ENCODE assay signal across 8 cellular contexts in genomic region chr16:72093448-72094265, GRCh38. TPM values are rescaled to one million over a fixed set of nuclear protein-coding genes. Genes with fewer than 3 reads are reported as not detected.
DNase-seq lines count a peak whose midpoint lies in the region; ATAC-seq and TF ChIP-seq lines count a peak whose summit lies in the region.

Gene DHX38 (plus strand): TSS chr16:72093847. CDS start chr16:72096158, 2,311 bp downstream.
Gene TXNL4B (minus strand): TSS chr16:72093620. CDS start chr16:72090749, 2,871 bp downstream.

- no peaks in the 10 kb centered on the region for H3K27me3 ChIP-seq in PC-9 (ENCODE audit: insufficient read depth, low read depth)

- no peaks in the 10 kb centered on the region for H3K9me3 ChIP-seq in PC-9 (ENCODE audit: insufficient read depth, low read depth)

- DNase-seq in DMS153 (lab: John Stamatoyannopoulos, UW) (peak; percentile 98), PC-9 (peak; percentile 91 to 98), epithelial cell of proximal tubule (ENCODE audit: low read depth) (peak; percentile 94), mucosa of gallbladder (ENCODE audit: low spot score) (peak; percentile 96)
- peak; percentile 99 for DNase-seq in Jurkat, Clone E6-1 (ENCODE audit: low read depth, low spot score)
- DNase-seq in activated T-cell treated with anti-CD3 and anti-CD28 coated beads, Interleukin-2, amount 50 U/mL, for 1 hour, result peak; percentile 82
- DNase-seq in stimulated activated CD8-positive, alpha-beta memory T cell treated with anti-CD3 and anti-CD28 coated beads, Interleukin-4, amount 100 ng/mL, for 4 hours (ENCODE audit: low read depth in 2 of 2, low spot score in 1 of 2), result peak; percentile 83 to 86

- CTCF ChIA-PET in PC-9 (lab: Charles Lee), result interaction anchor here (1.6 kb wide), 1 partner anchor 27 kb away, joined by 6 read pairs; no protein-coding TSS in a partner anchor

- peaks cover 59% of the 10 kb centered on the region for H3K79me2 ChIP-seq in PC-9 (ENCODE audit: low read depth)

- H2AFZ ChIP-seq in PC-9, result peak within 1 kb of the TSS; percentile 98

- H3K9me2 ChIP-seq in PC-9 (ENCODE audit: insufficient read depth), result no peaks in the 10 kb centered on the region

- H3F3A ChIP-seq in PC-9 (ENCODE audit: insufficient read depth, low read depth), result no peaks in the 10 kb centered on the region

- peak within 1 kb of the TSS; percentile 94 for H3K4me2 ChIP-seq in PC-9

- 0 out of 2 replicates have a peak, but pooled peaks cover 11% of the 10 kb centered on the region for H3K36me3 ChIP-seq in PC-9 (ENCODE audit: low read depth)

- peaks cover 26% of the 10 kb centered on the region for H3K4me1 ChIP-seq in PC-9 (replicated peaks; ENCODE audit: insufficient read depth)

- no TSS peak for BruUV-seq in PC-9 (replicated peaks; lab: Mats Ljungman, UMichigan)

- H3K27ac ChIP-seq in PC-9, result peak within 1 kb of the TSS; percentile 53; the same call in 1 of the 2 replicates

- intact Hi-C loops in PC-9 (cut with micrococcal nuclease; ENCODE audit: unreplicated experiment), result loop anchor here (1.0 kb wide), 1 partner anchor 85 kb away; the partner anchor contains the start of gene DHODH

- peak; percentile 97 for ATAC-seq in GM21619 (IDR thresholded peaks at IDR 0.05; ENCODE audit: unreplicated experiment)

- POLR2A ChIA-PET in PC-9 (lab: Charles Lee; ENCODE audit: unreplicated experiment), result interaction anchor here (0.6 to 0.7 kb wide), 4 partner anchors 16 to 1837 kb away, joined by 3 to 7 read pairs (median 5); no protein-coding TSS in a partner anchor

- peaks cover 11% of the 10 kb centered on the region; the same call in 1 of the 2 replicates for H4K20me1 ChIP-seq in PC-9 (ENCODE audit: insufficient read depth)

- no peak for TF ChIP-seq CTCF in PC-9 (conservative IDR thresholded peaks at IDR 0.05)
- TF ChIP-seq CTCF in epithelial cell of proximal tubule (conservative IDR thresholded peaks at IDR 0.05; ENCODE audit: low read depth, low read length), result no peak

- peak within 1 kb of the TSS; percentile 99 for H3K4me3 ChIP-seq in Jurkat, Clone E6-1 (ENCODE audit: low read length)
- H3K4me3 ChIP-seq in PC-9, result peak within 1 kb of the TSS; percentile 95
- H3K4me3 ChIP-seq in epithelial cell of proximal tubule (ENCODE audit: low read depth, low read length), result peak within 1 kb of the TSS; percentile 99

RNA-seq across cellular contexts. Expression of gene DHX38, which starts in this region (rescaled TPM):
- 81.4 TPM for polyA plus RNA-seq in Jurkat, Clone E6-1 (2012; ENCODE audit: insufficient read depth, insufficient read length)
- total RNA-seq in PC-9 (2021), result 58.9 and 71.1 TPM in 2 replicates
- 31.4 and 36.6 TPM in 2 replicates for total RNA-seq in epithelial cell of proximal tubule
- 55.7 TPM for total RNA-seq in mucosa of gallbladder

RNA-seq across cellular contexts. Expression of gene TXNL4B, which starts in this region (rescaled TPM):
- 18.9 TPM for polyA plus RNA-seq in Jurkat, Clone E6-1 (2012; ENCODE audit: insufficient read depth, insufficient read length)
- total RNA-seq in PC-9 (2021) (11.9 and 12.2 TPM in 2 replicates), epithelial cell of proximal tubule (6.5 and 11.0 TPM in 2 replicates), mucosa of gallbladder (14.0 TPM)

Comparison
In these comparisons a context has a peak if more than half of its experiments do, and no peak if none do; other contexts are left out.
1. Peak in every context shown above with its lines: DNase-seq, ATAC-seq, H3K4me3 ChIP-seq and H3K27ac ChIP-seq.